ENCODE assay signal across 17 cellular contexts in genomic region chr7:148877517-148877916, GRCh38.
"Had no signal": no experiment of that assay in that cellular context is flagged by ENCODE, and none has a peak within 500 bp of the region (broad histone marks: within the 10 kb centered on the region; RNA-seq: fewer than 3 reads in every experiment).

No MANE protein-coding gene starts in this region.

- H3K4me3 Mint-ChIP-seq: activated CD4-positive, alpha-beta T cell treated with anti-CD3 and anti-CD28 coated beads, Interleukin-2, amount 10 ng/mL, durations not matched to agents 24 days and 14 days; memory B cell; natural killer cell treated with Interleukin-12 subunit alpha and Interleukin-12 subunit beta and Interleukin-15 and Interleukin-18, amount 100 ng/mL, for 72 hours had no signal

- H3K27me3 Mint-ChIP-seq: activated CD4-positive, alpha-beta T cell treated with anti-CD3 and anti-CD28 coated beads, Interleukin-2, amount 10 ng/mL, durations not matched to agents 24 days and 14 days; natural killer cell treated with Interleukin-12 subunit alpha and Interleukin-12 subunit beta and Interleukin-15 and Interleukin-18, amount 100 ng/mL, for 72 hours had no signal

- H3K36me3 Mint-ChIP-seq: memory B cell; natural killer cell treated with Interleukin-12 subunit alpha and Interleukin-12 subunit beta and Interleukin-15 and Interleukin-18, amount 100 ng/mL, for 72 hours had no signal

- ATAC-seq: body of pancreas; gastrocnemius medialis; natural killer cell treated with Interleukin-12 subunit alpha and Interleukin-12 subunit beta and Interleukin-15 and Interleukin-18, amount 100 ng/mL, for 72 hours; upper lobe of right lung had no signal

- H3K9me3 Mint-ChIP-seq: activated CD4-positive, alpha-beta T cell treated with anti-CD3 and anti-CD28 coated beads, Interleukin-2, amount 10 ng/mL, durations not matched to agents 24 days and 14 days; memory B cell; natural killer cell treated with Interleukin-12 subunit alpha and Interleukin-12 subunit beta and Interleukin-15 and Interleukin-18, amount 100 ng/mL, for 72 hours had no signal

- H3K27ac Mint-ChIP-seq: memory B cell had no signal

- DNase-seq: activated CD4-positive, alpha-beta T cell treated with anti-CD3 and anti-CD28 coated beads, Interleukin-2, amount 10 ng/mL, durations not matched to agents 24 days and 14 days; activated CD8-positive, alpha-beta memory T cell treated with anti-CD3 and anti-CD28 coated beads, Interleukin-2, amount 50 U/mL, for 4 hours; activated gamma-delta T cell; body of pancreas; central memory CD4-positive, alpha-beta T cell; cortex of kidney; effector CD8-positive, alpha-beta T cell; gastrocnemius medialis; kidney; left ventricle myocardium inferior; SHP77; stimulated activated CD4-positive, alpha-beta T cell treated with anti-CD3 and anti-CD28 coated beads, Interleukin-12 subunit alpha, Interleukin-12 subunit beta, amount 100 ng/mL, for 4 hours; stimulated activated naive CD4-positive, alpha-beta T cell treated with Interleukin-2 at 50 U/mL for 16 hours; T-helper 9 cell; upper lobe of right lung had no signal
